Comparison of ENCODE assay signal across 8 cellular contexts in the genomic region with DNA sequence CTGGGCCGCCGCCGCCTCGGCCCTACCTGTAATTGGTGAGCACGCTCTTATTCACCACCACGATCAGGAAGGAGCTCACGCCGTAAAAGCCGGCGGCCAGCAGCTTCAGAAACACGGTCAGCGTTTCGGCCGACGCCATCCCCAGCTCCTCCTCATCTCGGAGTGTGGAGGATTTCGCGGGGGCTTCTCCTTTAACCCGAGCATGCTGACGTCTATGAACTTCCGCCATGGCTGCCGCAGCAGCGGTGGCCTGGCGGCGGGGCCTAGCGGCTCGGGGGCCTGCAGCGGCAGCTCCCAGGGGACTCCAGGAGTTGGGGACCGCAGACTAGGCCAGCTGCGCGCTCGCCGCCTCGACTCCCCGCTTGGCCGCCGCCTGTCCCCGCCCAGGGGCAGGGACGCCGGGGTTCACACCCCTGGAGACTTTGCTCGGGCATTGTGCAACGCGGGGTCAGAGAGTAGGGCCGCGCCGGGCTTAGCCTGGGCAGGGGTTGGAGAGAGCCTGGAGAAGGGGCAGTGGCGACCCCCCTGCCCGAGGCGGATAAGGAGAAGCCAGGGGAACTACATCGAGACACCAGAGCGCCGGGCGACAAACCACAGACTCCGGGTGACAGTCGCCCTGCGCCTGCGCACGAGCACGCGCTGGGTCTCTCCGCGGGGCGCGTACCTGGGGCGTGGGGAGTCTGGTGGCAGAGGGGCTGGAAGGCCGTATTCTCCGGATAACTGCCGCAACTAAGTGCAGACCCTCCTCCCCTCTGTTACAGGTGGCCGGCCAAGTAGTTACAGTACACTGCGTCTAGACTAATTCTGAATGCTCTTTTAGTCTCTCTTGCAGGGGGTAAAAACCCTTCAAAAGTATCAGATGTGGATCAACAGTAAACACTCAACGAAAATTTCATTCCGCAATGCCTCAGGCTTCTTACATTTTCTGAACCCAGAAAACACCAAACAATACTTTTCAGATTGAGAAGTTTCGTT. TPM values are rescaled to one million over a fixed set of nuclear protein-coding genes. Genes with fewer than 3 reads are reported as not detected.
DNase-seq lines count a peak whose midpoint lies in the region; FAIRE-seq and TF ChIP-seq lines count a peak whose summit lies in the region.

A gene (minus strand): TSS at position 364 of the 975 bp plus-strand sequence. CDS start 135 bp downstream, at position 229.

- H3K4me1 ChIP-seq in H9 (ENCODE audit: insufficient read depth, low read length) (peaks cover 2% of the 10 kb centered on the region; the same call in 1 of the 2 replicates), Loucy (ENCODE audit: insufficient read depth, low read length, poor library complexity, severe bottlenecking) (peaks cover 29% of the 10 kb centered on the region), SJSA1 (replicated peaks) (peaks cover 18% of the 10 kb centered on the region), neutrophil (ENCODE audit: control insufficient read depth in 1 of 2, insufficient read depth in 1 of 2, low read depth in 1 of 2, low read length in 1 of 2) (peaks cover 14 to 25% of the 10 kb centered on the region in 2 experiments)

- peaks cover 0 to 2% (median 0%) of the 10 kb centered on the region in 3 experiments; a peak in 3 of 7 replicates for H3K36me3 Mint-ChIP-seq in H9 (ENCODE audit: insufficient read depth in 1 of 3, low read depth in 3 of 3)

- no peak within 1 kb of the TSS for H4K5ac ChIP-seq in H9 (ENCODE audit: insufficient read length, low read depth, low read length)

- H3K4me1 Mint-ChIP-seq in H9 = peaks cover 18 to 20% of the 10 kb centered on the region in 2 experiments

- H3K27me3 ChIP-seq in H9 (ENCODE audit: insufficient read depth, low read length) (no peaks in the 10 kb centered on the region), Loucy (ENCODE audit: insufficient read depth, low read length, poor library complexity, severe bottlenecking) (no peaks in the 10 kb centered on the region), SJSA1 (replicated peaks) (no peaks in the 10 kb centered on the region), neutrophil (no peaks in the 10 kb centered on the region)

- peak within 1 kb of the TSS; percentile 66 for H3K18ac ChIP-seq in H9 (ENCODE audit: insufficient read length, low read depth, low read length)

- peak within 1 kb of the TSS; percentile 86; the same call in 1 of the 2 replicates for H3K14ac ChIP-seq in H9 (ENCODE audit: insufficient read depth, low read length)

- H3K9me3 ChIP-seq in H9 (ENCODE audit: control insufficient read depth, low read depth, low read length) = no peaks in the 10 kb centered on the region
- no peaks in the 10 kb centered on the region for H3K9me3 ChIP-seq in Loucy (ENCODE audit: insufficient read depth, low read depth, low read length)
- no peaks in the 10 kb centered on the region for H3K9me3 ChIP-seq in SJSA1 (replicated peaks)
- H3K9me3 ChIP-seq in neutrophil = no peaks in the 10 kb centered on the region

- FAIRE-seq in frontal cortex (lab: Jason Lieb, UNC) = no peak

- H3K27ac ChIP-seq in H9 (ENCODE audit: insufficient read length, low read depth, low read length) = no peak within 1 kb of the TSS
- H3K27ac ChIP-seq in SJSA1 = peak within 1 kb of the TSS; percentile 75
- peak within 1 kb of the TSS; percentile 89 for H3K27ac ChIP-seq in neutrophil

- no peak within 1 kb of the TSS for H3K56ac ChIP-seq in H9 (ENCODE audit: insufficient read length, low read depth, low read length)

- no peak within 1 kb of the TSS for H3K23ac ChIP-seq in H9 (ENCODE audit: insufficient read length, low read depth, low read length)

- no peaks in the 10 kb centered on the region; the same call in 1 of the 2 replicates for H3K27me3 Mint-ChIP-seq in H9 (ENCODE audit: low read depth)

- H3K9me3 Mint-ChIP-seq in H9 = no peaks in the 10 kb centered on the region

- H3K9ac ChIP-seq in H9 (ENCODE audit: extremely low read depth, insufficient read length, low read length) (peak within 1 kb of the TSS; percentile 79), Loucy (ENCODE audit: low read depth, low read length, poor library complexity, severe bottlenecking) (peak within 1 kb of the TSS; percentile 81)

- H2BK5ac ChIP-seq in H9 (ENCODE audit: insufficient read length, low read length) = no peak within 1 kb of the TSS

- no peaks in the 10 kb centered on the region for H3F3A ChIP-seq in Loucy (ENCODE audit: low read depth)

- H4K20me1 ChIP-seq in H9 (ENCODE audit: control insufficient read depth, insufficient read depth, insufficient read length) (no peaks in the 10 kb centered on the region), Loucy (ENCODE audit: insufficient read depth, low read length, poor library complexity, severe bottlenecking) (peaks cover 25% of the 10 kb centered on the region)

- H2AK5ac ChIP-seq in H9 (ENCODE audit: insufficient read length, low read length) = no peak within 1 kb of the TSS

- H3K9me2 ChIP-seq in Loucy (replicated peaks; ENCODE audit: low read depth, low read length) = no peaks in the 10 kb centered on the region

- WGBS in H9 (ENCODE audit: extremely low coverage, insufficient read length, low lambda C conversion rate) = no CpG with 5 or more reads among the region's 73 CpGs

- H3K79me2 ChIP-seq in H9 (ENCODE audit: insufficient read depth, low read length) (no peaks in the 10 kb centered on the region), Loucy (ENCODE audit: insufficient read depth, low read length) (peaks cover 41% of the 10 kb centered on the region)

- H3K4me3 ChIP-seq in Loucy (ENCODE audit: low read length, poor library complexity, severe bottlenecking) = peak within 1 kb of the TSS; percentile 82
- peak within 1 kb of the TSS; percentile 81 for H3K4me3 ChIP-seq in SJSA1
- H3K4me3 ChIP-seq in neutrophil (ENCODE audit: low read depth in 1 of 2, low read length in 1 of 2) = peak within 1 kb of the TSS; percentile 71 to 78

- H2BK120ac ChIP-seq in H9 (ENCODE audit: low read depth, low read length, poor library complexity, severe bottlenecking) = no peak within 1 kb of the TSS

- H4K91ac ChIP-seq in H9 (ENCODE audit: insufficient read length, low read depth, low read length) = no peak within 1 kb of the TSS

- H3K4me3 Mint-ChIP-seq in H9 = peak within 1 kb of the TSS; percentile 81 to 88

- no peaks in the 10 kb centered on the region for H3K23me2 ChIP-seq in H9 (ENCODE audit: insufficient read length, low read depth, low read length, poor library complexity, severe bottlenecking)

- H3K27ac Mint-ChIP-seq in H9 = peak within 1 kb of the TSS; percentile 59 to 95 (median 90); a peak in 5 of 7 replicates

- no peak within 1 kb of the TSS for H2BK12ac ChIP-seq in H9 (ENCODE audit: insufficient read length, low read depth, low read length)

- no peak within 1 kb of the TSS for H3T11ph ChIP-seq in H9 (ENCODE audit: low read length)

- TF ChIP-seq CTCF in H9 (conservative IDR thresholded peaks at IDR 0.05) = no peak
- no peak for TF ChIP-seq CTCF in Loucy (conservative IDR thresholded peaks at IDR 0.05; ENCODE audit: low read length)
- TF ChIP-seq CTCF in neutrophil (IDR thresholded peaks at IDR 0.05) = peak; percentile 10

- H4K8ac ChIP-seq in H9 (replicated peaks; ENCODE audit: insufficient read length, low read depth, low read length) = no peak within 1 kb of the TSS

- H2AFZ ChIP-seq in H9 (ENCODE audit: low read length) (no peak within 1 kb of the TSS), Loucy (ENCODE audit: low read length) (peak within 1 kb of the TSS; percentile 92)

- H3K4me2 ChIP-seq in H9 (ENCODE audit: insufficient read depth, insufficient read length, low read length) = peak within 1 kb of the TSS; percentile 73
- H3K4me2 ChIP-seq in Loucy (ENCODE audit: low read depth, low read length, poor library complexity, severe bottlenecking) = peak within 1 kb of the TSS; percentile 75

- H2BK20ac ChIP-seq in H9 (ENCODE audit: low read depth, low read length, poor library complexity, severe bottlenecking) = no peak within 1 kb of the TSS

- H3K36me3 ChIP-seq in Loucy (ENCODE audit: insufficient read depth, low read length) (peaks cover 9% of the 10 kb centered on the region; the same call in 1 of the 2 replicates), SJSA1 (peaks cover 30% of the 10 kb centered on the region), neutrophil (peaks cover 4% of the 10 kb centered on the region)

- no peaks in the 10 kb centered on the region for H3K79me1 ChIP-seq in H9 (ENCODE audit: insufficient read depth, low read depth, low read length, poor library complexity, severe bottlenecking)

- H3K4ac ChIP-seq in H9 (ENCODE audit: low read depth, low read length) = no peak within 1 kb of the TSS

- no peak within 1 kb of the TSS for H2BK15ac ChIP-seq in H9 (ENCODE audit: low read depth, low read length)

- peak; percentile 85 for DNase-seq in GDM1 (lab: John Stamatoyannopoulos, UW)
- peak; percentile 93 for DNase-seq in H9
- peak; percentile 63 to 83 for DNase-seq in SJSA1 (ENCODE audit: low read depth in 1 of 2, low spot score in 2 of 2)
- peak; percentile 68 for DNase-seq in activated gamma-delta T cell treated with anti-CD3 and anti-CD28 coated beads, Interleukin-2, amount 50 U/mL, for 16 hours (ENCODE audit: low read depth)
- peak; percentile 75 to 83 for DNase-seq in frontal cortex (ENCODE audit: low spot score in 2 of 2)
- peak; percentile 83 for DNase-seq in superior temporal gyrus (ENCODE audit: extremely low spot score)

RNA-seq across cellular contexts. Expression of the gene that starts here (rescaled TPM):
- total RNA-seq in H9 (2021) = 3.8 and 4.2 TPM in 2 replicates
- 13.9 and 22.2 TPM in 2 replicates for total RNA-seq in SJSA1 (2014; rRNA removed; shearing (Covaris generic))
- total RNA-seq in frontal cortex = 9.4 TPM
